Comparison of ENCODE assay signal across 10 cellular contexts in genomic region chr6:90583783-90584481, GRCh38. TPM values are rescaled to one million over a fixed set of nuclear protein-coding genes. Genes with fewer than 3 reads are reported as not detected.
A peak's percentile ranks its signal among the peaks of the same experiment; 100 is the strongest.
DNase-seq lines count a peak whose midpoint lies in the region; ATAC-seq lines count a peak whose summit lies in the region.
"Had no signal": no experiment of that assay in that cellular context is flagged by ENCODE, and none has a peak within 500 bp of the region (broad histone marks: within the 10 kb centered on the region; RNA-seq: fewer than 3 reads in every experiment).

No MANE protein-coding gene starts in this region.

- H4K20me1 ChIP-seq in BLaER1 = peaks cover 30% of the 10 kb centered on the region

- H3K27me3 ChIP-seq in BLaER1 = no peaks in the 10 kb centered on the region
- H3K27me3 ChIP-seq in naive thymus-derived CD4-positive, alpha-beta T cell (ENCODE audit: control insufficient read depth in 2 of 2, insufficient read depth in 2 of 2, low read length in 2 of 2) = no peaks in the 10 kb centered on the region

- no peaks in the 10 kb centered on the region for H3K36me3 ChIP-seq in BLaER1
- H3K36me3 ChIP-seq in naive thymus-derived CD4-positive, alpha-beta T cell (ENCODE audit: control insufficient read depth in 2 of 3, insufficient read depth in 3 of 3, low read length in 3 of 3) = peaks cover 0 to 7% (median 0%) of the 10 kb centered on the region in 3 experiments

- H3K9me3 Mint-ChIP-seq in activated naive CD8-positive, alpha-beta T cell (ENCODE audit: low read depth) = no peaks in the 10 kb centered on the region
- peaks cover 0 to 5% (median 0%) of the 10 kb centered on the region in 11 donors for H3K9me3 Mint-ChIP-seq in naive thymus-derived CD4-positive, alpha-beta T cell

- CTCF ChIA-PET in naive thymus-derived CD4-positive, alpha-beta T cell (lab: Charles Lee) = no interaction called here

- no peak for ATAC-seq in naive thymus-derived CD4-positive, alpha-beta T cell
- ATAC-seq in HG03354 (IDR thresholded peaks at IDR 0.05; ENCODE audit: poor library complexity, severe bottlenecking, unreplicated experiment) (no peak), GM21723 (IDR thresholded peaks at IDR 0.05; ENCODE audit: unreplicated experiment) (no peak), HG02759 (IDR thresholded peaks at IDR 0.05; ENCODE audit: unreplicated experiment) (no peak)

- POLR2A ChIA-PET in naive thymus-derived CD4-positive, alpha-beta T cell (lab: Charles Lee) = interaction anchor here (1.3 kb wide), 1 partner anchor 8 kb away, joined by 3 read pairs; no protein-coding TSS in a partner anchor

- no peak overlapping the region for H3K27ac ChIP-seq in BLaER1
- no peak overlapping the region for H3K27ac ChIP-seq in naive thymus-derived CD4-positive, alpha-beta T cell (ENCODE audit: low read depth, low read length)

- no peaks in the 10 kb centered on the region for H3K27me3 Mint-ChIP-seq in activated naive CD8-positive, alpha-beta T cell
- peaks cover 0 to 17% (median 0%) of the 10 kb centered on the region in 5 donors for H3K27me3 Mint-ChIP-seq in naive thymus-derived CD4-positive, alpha-beta T cell

- H3K4me1 Mint-ChIP-seq in activated naive CD8-positive, alpha-beta T cell (ENCODE audit: low read depth) = peaks cover 58% of the 10 kb centered on the region
- H3K4me1 Mint-ChIP-seq in naive thymus-derived CD4-positive, alpha-beta T cell = peaks cover 30 to 76% (median 64%) of the 10 kb centered on the region in 7 donors

- H3K36me3 Mint-ChIP-seq in activated naive CD8-positive, alpha-beta T cell = no peaks in the 10 kb centered on the region
- H3K36me3 Mint-ChIP-seq in naive thymus-derived CD4-positive, alpha-beta T cell = peaks cover 0 to 4% (median 0%) of the 10 kb centered on the region in 5 donors

- H3K9me3 ChIP-seq in BLaER1 = no peaks in the 10 kb centered on the region
- H3K9me3 ChIP-seq in naive thymus-derived CD4-positive, alpha-beta T cell (ENCODE audit: control insufficient read depth in 2 of 3, low read length in 3 of 3) = no peaks in the 10 kb centered on the region

- H3K4me3 ChIP-seq in BLaER1 (no peak overlapping the region), GM08714 (ENCODE audit: low read length) (peak overlapping the region; percentile 25; the same call in 1 of the 2 replicates)
- no peak overlapping the region for H3K4me3 ChIP-seq in naive thymus-derived CD4-positive, alpha-beta T cell (ENCODE audit: low read length)

- peak overlapping the region; percentile 98 for H3K4me3 Mint-ChIP-seq in activated naive CD8-positive, alpha-beta T cell
- H3K4me3 Mint-ChIP-seq in naive thymus-derived CD4-positive, alpha-beta T cell = peak overlapping the region; percentile 5 to 98 (median 67)

- H3K4me1 ChIP-seq in BLaER1 = peaks cover 21% of the 10 kb centered on the region
- H3K4me1 ChIP-seq in naive thymus-derived CD4-positive, alpha-beta T cell (ENCODE audit: control insufficient read depth in 2 of 2, insufficient read depth in 2 of 2, low read length in 2 of 2) = peaks cover 17 to 22% of the 10 kb centered on the region in 2 donors

- no peak for DNase-seq in naive thymus-derived CD4-positive, alpha-beta T cell
- DNase-seq in islet precursor cell = no peak
- DNase-seq: activated CD4-positive, alpha-beta T cell treated with anti-CD3 and anti-CD28 coated beads, Interleukin-2, amount 50 U/mL, for 1 hour; stimulated activated CD4-positive, alpha-beta T cell treated with anti-CD3 and anti-CD28 coated beads, Interleukin-1b, Interleukin-23, amount 100 ng/mL, for 48 hours had no signal

- H3K4me2 ChIP-seq in BLaER1 = peak overlapping the region; percentile 72

- peak overlapping the region; percentile 1 for H3K27ac Mint-ChIP-seq in activated naive CD8-positive, alpha-beta T cell
- peak overlapping the region in 2 of 9 donors; percentile 14 to 67 for H3K27ac Mint-ChIP-seq in naive thymus-derived CD4-positive, alpha-beta T cell

- no peak overlapping the region for H3K9ac ChIP-seq in BLaER1

- intact Hi-C loops in naive thymus-derived CD4-positive, alpha-beta T cell (cut with micrococcal nuclease) = loop anchor here in 1 of 2 donors (10.0 kb wide), 2 partner anchors 189 to 499 kb away; no protein-coding TSS in a partner anchor

RNA-seq across cellular contexts. Expression of gene MAP3K7, which starts 2.9 kb away (rescaled TPM):
- total RNA-seq in naive thymus-derived CD4-positive, alpha-beta T cell = 10 to 100 TPM; 16.1 to 38.5 (median 29.9) TPM
- polyA plus RNA-seq in naive thymus-derived CD4-positive, alpha-beta T cell = 10 to 100 TPM; 15.8 to 25.4 TPM
